15 cellular contexts compared by ENCODE assay signal in the genomic region with DNA sequence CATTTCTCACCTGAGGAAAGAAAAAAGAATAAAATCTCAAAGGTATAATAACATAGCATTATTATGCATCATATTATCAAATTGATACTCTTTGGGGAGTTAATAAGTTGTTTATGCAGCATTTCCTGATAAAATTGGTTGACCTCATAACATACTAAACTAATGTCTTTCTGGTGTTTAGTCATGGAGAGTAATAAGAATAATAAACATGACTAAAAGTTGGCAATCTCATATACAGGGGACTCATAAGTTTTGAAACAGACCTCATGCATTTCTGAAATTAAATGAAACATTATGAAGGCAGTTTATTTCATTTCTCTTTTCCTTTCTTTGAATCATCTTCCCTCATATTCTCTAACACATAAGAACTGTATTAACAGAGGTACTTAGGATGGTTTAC.
DNase-seq lines count a peak whose midpoint lies in the region; ATAC-seq, FAIRE-seq and TF ChIP-seq lines count a peak whose summit lies in the region.
"Had no signal": no experiment of that assay in that cellular context is flagged by ENCODE, and none has a peak within 500 bp of the region (broad histone marks: within the 10 kb centered on the region; RNA-seq: fewer than 3 reads in every experiment).

No MANE protein-coding gene starts in this region.

- no peaks in the 10 kb centered on the region for H3K4me1 ChIP-seq in uterus

- H3K4me1 Mint-ChIP-seq in HFFc6 (ENCODE audit: low read depth), result peaks cover 32% of the 10 kb centered on the region

- FAIRE-seq in D721Med (lab: Jason Lieb, UNC), result peak; percentile 64
- FAIRE-seq: GM12891 had no signal

- peaks cover 1% of the 10 kb centered on the region; the same call in 1 of the 2 replicates for H3K27me3 Mint-ChIP-seq in HFFc6 (ENCODE audit: insufficient read depth)

- H3K36me3 ChIP-seq in uterus, result no peaks in the 10 kb centered on the region

- H3K27ac Mint-ChIP-seq in HFFc6, result 0 out of 2 replicates have a peak overlapping the region, but pooled peaks have one; percentile 21
- H3K27ac Mint-ChIP-seq: GM23338 had no signal

- no peak overlapping the region for H3K4me3 ChIP-seq in uterus
- H3K4me3 ChIP-seq: GM23338 had no signal

- H3K9me3 ChIP-seq in uterus, result no peaks in the 10 kb centered on the region

- no peaks in the 10 kb centered on the region for H3K9me3 Mint-ChIP-seq in HFFc6
- H3K9me3 Mint-ChIP-seq: GM23338 had no signal

- intact Hi-C loops in left cardiac atrium (cut with DNase I) (no loop called here), uterus (cut with DNase I; ENCODE audit: low total_unique reads) (no loop called here)

- H3K4me3 Mint-ChIP-seq in HFFc6, result no peak overlapping the region
- H3K4me3 Mint-ChIP-seq: CD14-positive monocyte, GM23338 had no signal

- no peaks in the 10 kb centered on the region for H3K36me3 Mint-ChIP-seq in HFFc6 (ENCODE audit: low read depth)
- H3K36me3 Mint-ChIP-seq: CD14-positive monocyte had no signal

- no peak for DNase-seq in D721Med (ENCODE audit: insufficient read length, low spot score)
- no peak for DNase-seq in HFFc6
- peak; percentile 70 for DNase-seq in fibroblast of gingiva (ENCODE audit: low read depth)
- peak; percentile 50 for DNase-seq in stromal cell of bone marrow (ENCODE audit: low read depth)
- no peak for DNase-seq in left cardiac atrium
- no peak for DNase-seq in GM19240 (ENCODE audit: insufficient read length, low spot score)
- DNase-seq in uterus, result no peak
- DNase-seq: COR-L47, KBM-7, NCI-H1092, NCI-H1694, PC-3 had no signal

- TF ChIP-seq CTCF in D721Med (IDR thresholded peaks at IDR 0.05; ENCODE audit: insufficient read depth, missing control alignments) (no peak), HFFc6 (IDR thresholded peaks at IDR 0.05) (no peak), uterus (IDR thresholded peaks at IDR 0.05) (no peak)

- no peak for TF ChIP-seq POLR2A in uterus (IDR thresholded peaks at IDR 0.05)

- H3K27ac ChIP-seq in uterus, result no peak overlapping the region

- no peaks in the 10 kb centered on the region for H3K27me3 ChIP-seq in uterus

- no peak for ATAC-seq in left cardiac atrium
- ATAC-seq: GM23338, PC-3 had no signal

Comparison
In these comparisons a context has a peak if more than half of its experiments do, and no peak if none do; other contexts are left out.
1. DNase-seq: peak in fibroblast of gingiva (single experiment) and stromal cell of bone marrow (single experiment); none in D721Med (single experiment), HFFc6 (single experiment), left cardiac atrium (single experiment), GM19240 (single experiment) and uterus (0 of 2).